ENCODE assay signal across 7 cellular contexts in the genomic region with DNA sequence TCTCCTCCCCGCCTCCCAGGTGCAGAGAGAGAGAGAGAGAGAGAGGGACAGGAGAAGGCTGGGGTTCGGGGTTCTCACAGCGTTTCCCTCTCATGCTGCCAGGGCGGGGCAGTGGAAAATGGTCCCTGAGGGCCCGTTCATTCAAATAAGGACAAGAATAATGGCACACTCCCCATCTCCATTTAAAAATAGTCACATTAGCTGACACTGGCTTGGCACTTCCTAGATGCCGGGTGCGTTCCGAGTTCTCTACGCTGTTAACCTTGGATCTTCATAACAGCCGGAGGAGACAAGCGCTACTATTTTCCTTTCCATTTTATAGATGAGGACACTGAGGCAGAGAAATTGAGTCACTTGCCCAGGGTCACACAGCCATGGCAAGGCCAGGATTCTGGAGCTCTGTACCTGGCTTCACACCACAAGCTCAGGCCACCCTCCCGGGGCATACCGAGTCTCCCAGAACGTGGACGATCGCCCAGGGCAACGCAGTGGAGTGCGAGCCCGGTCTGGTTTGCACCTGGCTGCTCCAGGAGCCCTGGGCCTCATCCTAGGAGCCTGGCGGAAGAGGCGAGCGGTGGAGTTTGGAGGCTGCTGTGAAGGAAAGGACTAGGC. TPM values are rescaled to one million over a fixed set of nuclear protein-coding genes. Genes with fewer than 3 reads are reported as not detected.
DNase-seq lines count a peak whose midpoint lies in the region; ATAC-seq lines count a peak whose summit lies in the region.

No MANE protein-coding gene starts in this region.

- peak overlapping the region; percentile 60 for H3K9ac ChIP-seq in iPS-15b (ENCODE audit: low read depth, low read length)
- H3K9ac ChIP-seq in subcutaneous abdominal adipose tissue (ENCODE audit: low read length in 5 of 5): peak overlapping the region in 1 of 5 donors; percentile 18

- no peaks in the 10 kb centered on the region for H3K36me3 ChIP-seq in iPS-15b (ENCODE audit: control insufficient read depth, insufficient read depth, low read length)
- H3K36me3 ChIP-seq in subcutaneous abdominal adipose tissue (ENCODE audit: control insufficient read depth in 5 of 5, insufficient read depth in 5 of 5, low read length in 5 of 5): no peaks in the 10 kb centered on the region

- H3K4me3 ChIP-seq in iPS-15b (ENCODE audit: low read depth, low read length) (peak overlapping the region; percentile 100), subcutaneous abdominal adipose tissue (ENCODE audit: low read depth in 1 of 5, low read length in 5 of 5) (peak overlapping the region in 4 of 5 donors; percentile 39 to 86 (median 62))

- H3K9me3 ChIP-seq in iPS-15b (ENCODE audit: control insufficient read depth, insufficient read depth, low read length): no peaks in the 10 kb centered on the region
- no peaks in the 10 kb centered on the region for H3K9me3 ChIP-seq in subcutaneous abdominal adipose tissue (ENCODE audit: control insufficient read depth in 5 of 5, low read length in 5 of 5)

- H3K36me3 Mint-ChIP-seq in activated naive CD4-positive, alpha-beta T cell treated with anti-CD3 and anti-CD28 coated beads, Interleukin-2, amount 50 U/mL, for 72 hours: peaks cover 11 to 28% of the 10 kb centered on the region in 2 donors

- ATAC-seq in HG02623 (IDR thresholded peaks at IDR 0.05; ENCODE audit: unreplicated experiment) (peak; percentile 1), HG02884 (IDR thresholded peaks at IDR 0.05; ENCODE audit: unreplicated experiment) (no peak)
- no peak for ATAC-seq in activated naive CD4-positive, alpha-beta T cell treated with anti-CD3 and anti-CD28 coated beads, Interleukin-2, amount 50 U/mL, for 72 hours

- H3K27me3 ChIP-seq in iPS-15b (ENCODE audit: control insufficient read depth, insufficient read depth, low read length) (no peaks in the 10 kb centered on the region), subcutaneous abdominal adipose tissue (ENCODE audit: control insufficient read depth in 5 of 5, insufficient read depth in 4 of 5, low read length in 5 of 5) (peaks cover 0 to 27% (median 9%) of the 10 kb centered on the region in 5 donors)

- in situ Hi-C loops in KBM-7 (cut with MboI; ENCODE audit: low pct_unique_long_range_greater_than_20kb, low sequenced_read_pairs): no loop called here

- H3K4me1 ChIP-seq in iPS-15b (ENCODE audit: control insufficient read depth, insufficient read depth, low read length) (peaks cover 15% of the 10 kb centered on the region), subcutaneous abdominal adipose tissue (ENCODE audit: control insufficient read depth in 5 of 5, insufficient read depth in 5 of 5, low read length in 5 of 5) (peaks cover 8 to 65% (median 53%) of the 10 kb centered on the region in 5 donors)

- peak overlapping the region; percentile 91 to 95 for H3K27ac Mint-ChIP-seq in activated naive CD4-positive, alpha-beta T cell treated with anti-CD3 and anti-CD28 coated beads, Interleukin-2, amount 50 U/mL, for 72 hours

- H3K27ac ChIP-seq in subcutaneous abdominal adipose tissue (ENCODE audit: low read depth, low read length): no peak overlapping the region

- H3K9me3 Mint-ChIP-seq in activated naive CD4-positive, alpha-beta T cell treated with anti-CD3 and anti-CD28 coated beads, Interleukin-2, amount 50 U/mL, for 72 hours: no peaks in the 10 kb centered on the region

- no peak for DNase-seq in activated naive CD4-positive, alpha-beta T cell treated with anti-CD3 and anti-CD28 coated beads, Interleukin-2, amount 50 U/mL, for 72 hours (ENCODE audit: low spot score in 2 of 2)
- DNase-seq in HK-2 (ENCODE audit: unreplicated experiment): no peak
- DNase-seq in KBM-7: no peak

RNA-seq across cellular contexts. Expression of gene SLC6A6, which starts 0.6 kb away (rescaled TPM):
- total RNA-seq in activated naive CD4-positive, alpha-beta T cell treated with anti-CD3 and anti-CD28 coated beads, Interleukin-2, amount 50 U/mL, for 72 hours: 10 to 100 TPM; 52.7 to 71.9 TPM
